13 cellular contexts compared by ENCODE assay signal in genomic region chr15:70195171-70195807, GRCh38.
DNase-seq lines count a peak whose midpoint lies in the region; TF ChIP-seq lines count a peak whose summit lies in the region.
"Had no signal": no experiment of that assay in that cellular context is flagged by ENCODE, and none has a peak within 500 bp of the region (broad histone marks: within the 10 kb centered on the region; RNA-seq: fewer than 3 reads in every experiment).

No MANE protein-coding gene starts in this region.

- H3K36me3 Mint-ChIP-seq in chondrocyte (ENCODE audit: low read depth) (peaks cover 5% of the 10 kb centered on the region), mesothelial cell of epicardium (peaks cover 3% of the 10 kb centered on the region)
- H3K36me3 Mint-ChIP-seq: IgD-negative memory B cell had no signal

- 83 to 90% methylated on average over 7 to 10 of the region's 11 CpGs for WGBS in mesodermal cell (ENCODE audit: insufficient coverage in 2 of 2), 2 experiments

- DNase-seq in chondrocyte (ENCODE audit: low spot score) (no peak), tibial artery (no peak), AG08396 (ENCODE audit: low spot score) (no peak), mesothelial cell of epicardium (ENCODE audit: low spot score in 2 of 2, unreplicated experiment in 2 of 2) (no peak)
- DNase-seq in effector CD8-positive, alpha-beta T cell (lab: John Stamatoyannopoulos, UW): no peak
- DNase-seq: activated CD8-positive, alpha-beta memory T cell treated with anti-CD3 and anti-CD28 coated beads, Interleukin-2, amount 50 U/mL, for 48 hours; DMS79; erythroblast; NCI-H2107; OCI-M1 had no signal

- no peaks in the 10 kb centered on the region for H4K20me1 ChIP-seq in OCI-LY3 (ENCODE audit: insufficient read depth, low read length)

- H3K27ac Mint-ChIP-seq in chondrocyte (ENCODE audit: unreplicated experiment) (peak overlapping the region; percentile 90), mesothelial cell of epicardium (no peak overlapping the region)
- H3K27ac Mint-ChIP-seq: IgD-negative memory B cell had no signal

- H3K9me3 Mint-ChIP-seq in chondrocyte (ENCODE audit: low read depth) (peaks cover 9% of the 10 kb centered on the region), mesothelial cell of epicardium (peaks cover 9% of the 10 kb centered on the region)

- no peak overlapping the region; the same call in 1 of the 2 replicates for H3K9ac ChIP-seq in OCI-LY3 (ENCODE audit: low read length)

- 0 out of 2 replicates have a peak, but pooled peaks cover 5% of the 10 kb centered on the region for H3K9me3 ChIP-seq in OCI-LY3 (ENCODE audit: insufficient read depth, low read length)
- peaks cover 14% of the 10 kb centered on the region for H3K9me3 ChIP-seq in mesodermal cell (ENCODE audit: control insufficient read depth, low read length)
- H3K9me3 ChIP-seq in tibial artery: no peaks in the 10 kb centered on the region

- peak overlapping the region; percentile 84 for H3K4me2 ChIP-seq in OCI-LY3 (ENCODE audit: low read length)

- no peak overlapping the region for H3K4me3 ChIP-seq in OCI-LY3 (ENCODE audit: low read length)
- H3K4me3 ChIP-seq in mesodermal cell (ENCODE audit: extremely low read depth, insufficient read depth, low read length, poor library complexity, severe bottlenecking): no peak overlapping the region
- no peak overlapping the region for H3K4me3 ChIP-seq in tibial artery

- H2AFZ ChIP-seq in OCI-LY3 (ENCODE audit: low read depth, low read length): no peak overlapping the region

- H3K79me2 ChIP-seq in OCI-LY3 (ENCODE audit: low read length): no peaks in the 10 kb centered on the region

- H3K36me3 ChIP-seq in OCI-LY3 (replicated peaks; ENCODE audit: low read depth, low read length) (no peaks in the 10 kb centered on the region), mesodermal cell (ENCODE audit: control insufficient read depth, insufficient read depth, low read length) (no peaks in the 10 kb centered on the region), tibial artery (no peaks in the 10 kb centered on the region)

- TF ChIP-seq CTCF in OCI-LY3 (IDR thresholded peaks at IDR 0.05; ENCODE audit: low read depth, low read length) (no peak), chondrocyte (IDR thresholded peaks at IDR 0.05) (no peak), tibial artery (IDR thresholded peaks at IDR 0.05) (no peak), mesothelial cell of epicardium (IDR thresholded peaks at IDR 0.05; ENCODE audit: unreplicated experiment) (no peak)

- H3K27me3 ChIP-seq in OCI-LY3 (ENCODE audit: low read depth, low read length) (peaks cover 56% of the 10 kb centered on the region), tibial artery (no peaks in the 10 kb centered on the region)

- intact Hi-C loops in tibial artery (cut with DNase I; ENCODE audit: low total_unique reads): loop anchor here (5.0 kb wide), 1 partner anchor 67 kb away; no protein-coding TSS in a partner anchor

- peaks cover 55% of the 10 kb centered on the region for H3K4me1 ChIP-seq in OCI-LY3 (ENCODE audit: low read length)
- H3K4me1 ChIP-seq in mesodermal cell (ENCODE audit: control insufficient read depth, insufficient read depth, low read length, poor library complexity, severe bottlenecking): peaks cover 26% of the 10 kb centered on the region
- peaks cover 0 to 30% (median 24%) of the 10 kb centered on the region in 4 donors for H3K4me1 ChIP-seq in tibial artery

- peaks cover 41% of the 10 kb centered on the region for H3K4me1 Mint-ChIP-seq in chondrocyte (ENCODE audit: low read depth)
- peaks cover 67% of the 10 kb centered on the region for H3K4me1 Mint-ChIP-seq in mesothelial cell of epicardium

- H3K4me3 Mint-ChIP-seq in chondrocyte (ENCODE audit: unreplicated experiment) (no peak overlapping the region), mesothelial cell of epicardium (no peak overlapping the region)

- H3K27ac ChIP-seq in OCI-LY3 (ENCODE audit: low read length) (no peak overlapping the region), mesodermal cell (ENCODE audit: low read depth, low read length, severe bottlenecking) (peak overlapping the region; percentile 53), tibial artery (peak overlapping the region; percentile 75 to 81)

- H3K27me3 Mint-ChIP-seq in chondrocyte (ENCODE audit: low read depth) (peaks cover 2% of the 10 kb centered on the region), mesothelial cell of epicardium (ENCODE audit: low read depth) (no peaks in the 10 kb centered on the region)
